1 cellular context compared by ENCODE assay signal in the genomic region with DNA sequence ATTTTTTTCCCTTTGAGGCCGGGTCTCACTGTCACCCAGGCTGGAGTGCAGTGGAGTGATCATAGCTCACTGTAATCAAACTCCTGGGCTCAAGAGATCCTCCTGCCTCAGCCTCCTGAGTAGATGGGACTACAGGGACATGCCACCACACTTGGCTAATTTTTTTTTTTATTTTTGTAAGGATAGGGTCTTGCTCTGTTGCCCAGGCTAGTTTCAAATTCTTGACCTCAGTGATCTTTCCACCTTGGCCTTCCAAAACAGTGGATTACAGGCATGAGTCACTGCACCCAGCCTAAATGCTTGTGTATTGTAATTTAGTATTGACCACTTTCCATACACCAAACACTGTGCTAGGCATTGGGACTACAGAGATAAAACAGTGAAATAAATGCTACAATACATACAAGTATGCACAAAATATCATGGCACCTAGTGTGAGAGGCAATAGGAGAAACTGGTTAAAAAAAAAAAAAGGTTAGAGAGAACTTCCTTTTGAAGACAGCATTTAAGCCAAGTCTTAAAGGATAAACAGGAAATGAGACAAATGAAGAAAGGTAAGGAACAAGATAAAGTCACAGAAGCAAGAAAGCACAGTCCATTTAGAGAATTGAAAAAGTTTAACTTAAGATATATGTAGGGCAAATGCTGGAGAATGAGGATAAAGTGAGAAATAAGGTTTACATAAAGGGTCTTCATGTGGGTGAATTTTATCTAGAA.
TF ChIP-seq lines count a peak whose summit lies in the region.

No MANE protein-coding gene starts in this region.

TF ChIP-seq in GM23338, 12 proteins besides CTCF, POLR2A, EP300 and RAD21 (continued from another document):
- TF ChIP-seq, protein P1, sequence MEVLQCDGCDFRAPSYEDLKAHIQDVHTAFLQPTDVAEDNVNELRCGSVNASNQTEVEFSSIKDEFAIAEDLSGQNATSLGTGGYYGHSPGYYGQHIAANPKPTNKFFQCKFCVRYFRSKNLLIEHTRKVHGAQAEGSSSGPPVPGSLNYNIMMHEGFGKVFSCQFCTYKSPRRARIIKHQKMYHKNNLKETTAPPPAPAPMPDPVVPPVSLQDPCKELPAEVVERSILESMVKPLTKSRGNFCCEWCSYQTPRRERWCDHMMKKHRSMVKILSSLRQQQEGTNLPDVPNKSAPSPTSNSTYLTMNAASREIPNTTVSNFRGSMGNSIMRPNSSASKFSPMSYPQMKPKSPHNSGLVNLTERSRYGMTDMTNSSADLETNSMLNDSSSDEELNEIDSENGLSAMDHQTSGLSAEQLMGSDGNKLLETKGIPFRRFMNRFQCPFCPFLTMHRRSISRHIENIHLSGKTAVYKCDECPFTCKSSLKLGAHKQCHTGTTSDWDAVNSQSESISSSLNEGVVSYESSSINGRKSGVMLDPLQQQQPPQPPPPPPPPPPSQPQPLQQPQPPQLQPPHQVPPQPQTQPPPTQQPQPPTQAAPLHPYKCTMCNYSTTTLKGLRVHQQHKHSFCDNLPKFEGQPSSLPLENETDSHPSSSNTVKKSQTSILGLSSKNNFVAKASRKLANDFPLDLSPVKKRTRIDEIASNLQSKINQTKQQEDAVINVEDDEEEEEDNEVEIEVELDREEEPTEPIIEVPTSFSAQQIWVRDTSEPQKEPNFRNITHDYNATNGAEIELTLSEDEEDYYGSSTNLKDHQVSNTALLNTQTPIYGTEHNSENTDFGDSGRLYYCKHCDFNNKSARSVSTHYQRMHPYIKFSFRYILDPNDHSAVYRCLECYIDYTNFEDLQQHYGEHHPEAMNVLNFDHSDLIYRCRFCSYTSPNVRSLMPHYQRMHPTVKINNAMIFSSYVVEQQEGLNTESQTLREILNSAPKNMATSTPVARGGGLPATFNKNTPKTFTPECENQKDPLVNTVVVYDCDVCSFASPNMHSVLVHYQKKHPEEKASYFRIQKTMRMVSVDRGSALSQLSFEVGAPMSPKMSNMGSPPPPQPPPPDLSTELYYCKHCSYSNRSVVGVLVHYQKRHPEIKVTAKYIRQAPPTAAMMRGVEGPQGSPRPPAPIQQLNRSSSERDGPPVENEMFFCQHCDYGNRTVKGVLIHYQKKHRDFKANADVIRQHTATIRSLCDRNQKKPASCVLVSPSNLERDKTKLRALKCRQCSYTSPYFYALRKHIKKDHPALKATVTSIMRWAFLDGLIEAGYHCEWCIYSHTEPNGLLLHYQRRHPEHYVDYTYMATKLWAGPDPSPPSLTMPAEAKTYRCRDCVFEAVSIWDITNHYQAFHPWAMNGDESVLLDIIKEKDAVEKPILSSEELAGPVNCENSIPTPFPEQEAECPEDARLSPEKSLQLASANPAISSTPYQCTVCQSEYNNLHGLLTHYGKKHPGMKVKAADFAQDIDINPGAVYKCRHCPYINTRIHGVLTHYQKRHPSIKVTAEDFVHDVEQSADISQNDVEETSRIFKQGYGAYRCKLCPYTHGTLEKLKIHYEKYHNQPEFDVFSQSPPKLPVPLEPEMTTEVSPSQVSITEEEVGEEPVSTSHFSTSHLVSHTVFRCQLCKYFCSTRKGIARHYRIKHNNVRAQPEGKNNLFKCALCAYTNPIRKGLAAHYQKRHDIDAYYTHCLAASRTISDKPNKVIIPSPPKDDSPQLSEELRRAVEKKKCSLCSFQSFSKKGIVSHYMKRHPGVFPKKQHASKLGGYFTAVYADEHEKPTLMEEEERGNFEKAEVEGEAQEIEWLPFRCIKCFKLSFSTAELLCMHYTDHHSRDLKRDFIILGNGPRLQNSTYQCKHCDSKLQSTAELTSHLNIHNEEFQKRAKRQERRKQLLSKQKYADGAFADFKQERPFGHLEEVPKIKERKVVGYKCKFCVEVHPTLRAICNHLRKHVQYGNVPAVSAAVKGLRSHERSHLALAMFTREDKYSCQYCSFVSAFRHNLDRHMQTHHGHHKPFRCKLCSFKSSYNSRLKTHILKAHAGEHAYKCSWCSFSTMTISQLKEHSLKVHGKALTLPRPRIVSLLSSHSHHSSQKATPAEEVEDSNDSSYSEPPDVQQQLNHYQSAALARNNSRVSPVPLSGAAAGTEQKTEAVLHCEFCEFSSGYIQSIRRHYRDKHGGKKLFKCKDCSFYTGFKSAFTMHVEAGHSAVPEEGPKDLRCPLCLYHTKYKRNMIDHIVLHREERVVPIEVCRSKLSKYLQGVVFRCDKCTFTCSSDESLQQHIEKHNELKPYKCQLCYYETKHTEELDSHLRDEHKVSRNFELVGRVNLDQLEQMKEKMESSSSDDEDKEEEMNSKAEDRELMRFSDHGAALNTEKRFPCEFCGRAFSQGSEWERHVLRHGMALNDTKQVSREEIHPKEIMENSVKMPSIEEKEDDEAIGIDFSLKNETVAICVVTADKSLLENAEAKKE (CRISPR knock-in tag; IDR thresholded peaks at IDR 0.05) = no peak
- TF ChIP-seq EZH2 (IDR thresholded peaks at IDR 0.05; ENCODE audit: low read depth, unreplicated experiment) (no peak), JUNB (IDR thresholded peaks at IDR 0.05; ENCODE audit: unreplicated experiment) (no peak), EZH2phosphoT487 (IDR thresholded peaks at IDR 0.05; ENCODE audit: unreplicated experiment) (no peak), ZNF114 (CRISPR knock-in tag; IDR thresholded peaks at IDR 0.05) (no peak)
- TF ChIP-seq, protein P2, sequence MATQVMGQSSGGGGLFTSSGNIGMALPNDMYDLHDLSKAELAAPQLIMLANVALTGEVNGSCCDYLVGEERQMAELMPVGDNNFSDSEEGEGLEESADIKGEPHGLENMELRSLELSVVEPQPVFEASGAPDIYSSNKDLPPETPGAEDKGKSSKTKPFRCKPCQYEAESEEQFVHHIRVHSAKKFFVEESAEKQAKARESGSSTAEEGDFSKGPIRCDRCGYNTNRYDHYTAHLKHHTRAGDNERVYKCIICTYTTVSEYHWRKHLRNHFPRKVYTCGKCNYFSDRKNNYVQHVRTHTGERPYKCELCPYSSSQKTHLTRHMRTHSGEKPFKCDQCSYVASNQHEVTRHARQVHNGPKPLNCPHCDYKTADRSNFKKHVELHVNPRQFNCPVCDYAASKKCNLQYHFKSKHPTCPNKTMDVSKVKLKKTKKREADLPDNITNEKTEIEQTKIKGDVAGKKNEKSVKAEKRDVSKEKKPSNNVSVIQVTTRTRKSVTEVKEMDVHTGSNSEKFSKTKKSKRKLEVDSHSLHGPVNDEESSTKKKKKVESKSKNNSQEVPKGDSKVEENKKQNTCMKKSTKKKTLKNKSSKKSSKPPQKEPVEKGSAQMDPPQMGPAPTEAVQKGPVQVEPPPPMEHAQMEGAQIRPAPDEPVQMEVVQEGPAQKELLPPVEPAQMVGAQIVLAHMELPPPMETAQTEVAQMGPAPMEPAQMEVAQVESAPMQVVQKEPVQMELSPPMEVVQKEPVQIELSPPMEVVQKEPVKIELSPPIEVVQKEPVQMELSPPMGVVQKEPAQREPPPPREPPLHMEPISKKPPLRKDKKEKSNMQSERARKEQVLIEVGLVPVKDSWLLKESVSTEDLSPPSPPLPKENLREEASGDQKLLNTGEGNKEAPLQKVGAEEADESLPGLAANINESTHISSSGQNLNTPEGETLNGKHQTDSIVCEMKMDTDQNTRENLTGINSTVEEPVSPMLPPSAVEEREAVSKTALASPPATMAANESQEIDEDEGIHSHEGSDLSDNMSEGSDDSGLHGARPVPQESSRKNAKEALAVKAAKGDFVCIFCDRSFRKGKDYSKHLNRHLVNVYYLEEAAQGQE (IDR thresholded peaks at IDR 0.05; ENCODE audit: unreplicated experiment) = no peak
